In the genomic region with DNA sequence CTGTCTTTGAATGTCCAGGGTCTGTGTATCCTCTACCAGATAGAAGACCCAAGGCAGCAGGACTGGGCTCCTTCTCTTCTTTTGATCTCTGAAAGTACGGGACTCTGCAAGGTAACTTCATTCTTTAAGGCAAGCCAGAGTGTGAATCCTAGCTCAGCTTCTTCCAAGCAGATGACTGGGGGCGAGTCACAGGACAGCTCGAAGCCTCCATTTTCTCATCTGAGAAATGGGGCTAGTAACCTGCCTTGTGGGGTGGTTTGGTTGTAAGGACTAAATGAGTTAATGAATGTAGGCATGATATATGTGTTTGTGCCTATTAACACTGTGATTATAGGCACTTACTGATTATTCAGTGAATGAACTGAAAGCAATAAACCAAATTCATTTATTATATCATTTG, we compare ENCODE assay signal across 18 cellular contexts. TPM values are rescaled to one million over a fixed set of nuclear protein-coding genes. Genes with fewer than 3 reads are reported as not detected.
DNase-seq lines count a peak whose midpoint lies in the region; ATAC-seq lines count a peak whose summit lies in the region.
"Had no signal": no experiment of that assay in that cellular context is flagged by ENCODE, and none has a peak within 500 bp of the region (broad histone marks: within the 10 kb centered on the region; RNA-seq: fewer than 3 reads in every experiment).

No MANE protein-coding gene starts in this region.

- POLR2A ChIA-PET in activated CD8-positive, alpha-beta T cell treated with anti-CD3 and anti-CD28 coated beads, Interleukin-2, amount 10 ng/mL, durations not matched to agents 7 days and 5 days (lab: Charles Lee), result interaction anchor here (1.3 to 1.5 kb wide), 3 partner anchors 18 to 130 kb away, joined by 3 to 4 read pairs (median 3); no protein-coding TSS in a partner anchor
- POLR2A ChIA-PET in naive thymus-derived CD8-positive, alpha-beta T cell (lab: Charles Lee), result interaction anchor here (0.9 to 14.1 kb wide), 8 partner anchors 9 to 133 kb away, joined by 4 to 292 read pairs (median 10); partner anchors contain the start of gene DGKD

- H4K20me1 ChIP-seq in BLaER1, result peaks cover 89% of the 10 kb centered on the region

- peak overlapping the region; percentile 67 for H3K4me3 Mint-ChIP-seq in T-helper 2 cell treated with Interferon-gamma antibody and Interleukin-4, amounts not matched to agents 5 μg/mL and 100 μg/mL, for 36 hours
- peak overlapping the region; percentile 70 for H3K4me3 Mint-ChIP-seq in activated CD8-positive, alpha-beta T cell treated with anti-CD3 and anti-CD28 coated beads, Interleukin-2, amount 10 ng/mL, durations not matched to agents 7 days and 5 days
- peak overlapping the region; percentile 61 to 83 (median 74) for H3K4me3 Mint-ChIP-seq in naive thymus-derived CD8-positive, alpha-beta T cell
- H3K4me3 Mint-ChIP-seq: CD14-positive monocyte had no signal

- ATAC-seq in activated CD8-positive, alpha-beta T cell treated with anti-CD3 and anti-CD28 coated beads, Interleukin-2, amount 10 ng/mL, durations not matched to agents 7 days and 5 days, result peak; percentile 9
- ATAC-seq in naive thymus-derived CD8-positive, alpha-beta T cell, result no peak
- ATAC-seq in HG03095 (IDR thresholded peaks at IDR 0.05; ENCODE audit: unreplicated experiment) (no peak), GM19463 (IDR thresholded peaks at IDR 0.05; ENCODE audit: unreplicated experiment) (no peak)

- H3K27ac ChIP-seq in BLaER1, result peak overlapping the region; percentile 67
- H3K27ac ChIP-seq: prostate gland, tibial artery had no signal

- peaks cover 30% of the 10 kb centered on the region for H3K36me3 Mint-ChIP-seq in T-helper 2 cell treated with Interferon-gamma antibody and Interleukin-4, amounts not matched to agents 5 μg/mL and 100 μg/mL, for 36 hours (ENCODE audit: low read depth)
- peaks cover 44% of the 10 kb centered on the region for H3K36me3 Mint-ChIP-seq in activated CD8-positive, alpha-beta T cell treated with anti-CD3 and anti-CD28 coated beads, Interleukin-2, amount 10 ng/mL, durations not matched to agents 7 days and 5 days (ENCODE audit: low read depth)
- peaks cover 5 to 35% (median 9%) of the 10 kb centered on the region in 3 donors for H3K36me3 Mint-ChIP-seq in naive thymus-derived CD8-positive, alpha-beta T cell

- H3K27me3 ChIP-seq in BLaER1, result no peaks in the 10 kb centered on the region
- H3K27me3 ChIP-seq: tibial artery had no signal

- H3K4me1 ChIP-seq in BLaER1, result peaks cover 48% of the 10 kb centered on the region
- H3K4me1 ChIP-seq: prostate gland, tibial artery had no signal

- peak overlapping the region; percentile 46 for H3K4me2 ChIP-seq in BLaER1

- H3K9ac ChIP-seq in BLaER1, result peak overlapping the region; percentile 28; the same call in 1 of the 2 replicates

- H3K9me3 ChIP-seq in BLaER1, result no peaks in the 10 kb centered on the region; the same call in 1 of the 2 replicates
- H3K9me3 ChIP-seq: prostate gland, tibial artery had no signal

- H3K27me3 Mint-ChIP-seq in T-helper 2 cell treated with Interferon-gamma antibody and Interleukin-4, amounts not matched to agents 5 μg/mL and 100 μg/mL, for 36 hours (ENCODE audit: low read depth), result no peaks in the 10 kb centered on the region
- no peaks in the 10 kb centered on the region for H3K27me3 Mint-ChIP-seq in activated CD8-positive, alpha-beta T cell treated with anti-CD3 and anti-CD28 coated beads, Interleukin-2, amount 10 ng/mL, durations not matched to agents 7 days and 5 days (ENCODE audit: low read depth)
- no peaks in the 10 kb centered on the region for H3K27me3 Mint-ChIP-seq in naive thymus-derived CD8-positive, alpha-beta T cell

- H3K27ac Mint-ChIP-seq in T-helper 2 cell treated with Interferon-gamma antibody and Interleukin-4, amounts not matched to agents 5 μg/mL and 100 μg/mL, for 36 hours, result peak overlapping the region; percentile 83
- H3K27ac Mint-ChIP-seq in activated CD8-positive, alpha-beta T cell treated with anti-CD3 and anti-CD28 coated beads, Interleukin-2, amount 10 ng/mL, durations not matched to agents 7 days and 5 days, result peak overlapping the region; percentile 86
- H3K27ac Mint-ChIP-seq in naive thymus-derived CD8-positive, alpha-beta T cell, result peak overlapping the region; percentile 72 to 95 (median 92)

- no peak overlapping the region for H3K4me3 ChIP-seq in BLaER1
- H3K4me3 ChIP-seq: prostate gland, skin epidermis, tibial artery had no signal

- H3K4me1 Mint-ChIP-seq in T-helper 2 cell treated with Interferon-gamma antibody and Interleukin-4, amounts not matched to agents 5 μg/mL and 100 μg/mL, for 36 hours (ENCODE audit: low read depth), result peaks cover 48% of the 10 kb centered on the region
- peaks cover 70% of the 10 kb centered on the region for H3K4me1 Mint-ChIP-seq in activated CD8-positive, alpha-beta T cell treated with anti-CD3 and anti-CD28 coated beads, Interleukin-2, amount 10 ng/mL, durations not matched to agents 7 days and 5 days (ENCODE audit: low read depth)
- H3K4me1 Mint-ChIP-seq in naive thymus-derived CD8-positive, alpha-beta T cell, result peaks cover 47 to 85% (median 81%) of the 10 kb centered on the region in 4 donors
- H3K4me1 Mint-ChIP-seq: CD14-positive monocyte had no signal

- no peaks in the 10 kb centered on the region for H3K9me3 Mint-ChIP-seq in T-helper 2 cell treated with Interferon-gamma antibody and Interleukin-4, amounts not matched to agents 5 μg/mL and 100 μg/mL, for 36 hours
- no peaks in the 10 kb centered on the region for H3K9me3 Mint-ChIP-seq in activated CD8-positive, alpha-beta T cell treated with anti-CD3 and anti-CD28 coated beads, Interleukin-2, amount 10 ng/mL, durations not matched to agents 7 days and 5 days (ENCODE audit: insufficient read depth)
- H3K9me3 Mint-ChIP-seq in naive thymus-derived CD8-positive, alpha-beta T cell, result peaks cover 0 to 2% (median 0%) of the 10 kb centered on the region in 9 donors
- H3K9me3 Mint-ChIP-seq: CD14-positive monocyte had no signal

- H3K36me3 ChIP-seq in BLaER1, result peaks cover 95% of the 10 kb centered on the region
- H3K36me3 ChIP-seq: prostate gland had no signal

- DNase-seq in T-helper 2 cell treated with Interferon-gamma antibody and Interleukin-4, amounts not matched to agents 5 μg/mL and 100 μg/mL, for 36 hours (ENCODE audit: low spot score), result no peak
- DNase-seq in T-helper 2 cell, result no peak
- no peak for DNase-seq in activated CD8-positive, alpha-beta T cell treated with anti-CD3 and anti-CD28 coated beads, Interleukin-2, amount 10 ng/mL, durations not matched to agents 7 days and 5 days
- no peak for DNase-seq in naive thymus-derived CD8-positive, alpha-beta T cell
- DNase-seq in activated CD4-positive, CD25-positive, alpha-beta regulatory T cell treated with anti-CD3 and anti-CD28 coated beads, Interleukin-2, amount 50 U/mL, for 72 hours, result no peak
- DNase-seq: 8988T; hippocampal formation; NCI-H146; NCI-H748 treated with DMSO at 0.1 percent for 48 hours; Right ventricle myocardium superior; stimulated activated CD8-positive, alpha-beta memory T cell treated with anti-CD3 and anti-CD28 coated beads, Interleukin-4, amount 100 ng/mL, for 48 hours had no signal

- CTCF ChIA-PET in activated CD8-positive, alpha-beta T cell treated with anti-CD3 and anti-CD28 coated beads, Interleukin-2, amount 10 ng/mL, durations not matched to agents 7 days and 5 days (lab: Charles Lee), result interaction anchor here (0.7 to 10.3 kb wide), 13 partner anchors 7 to 548 kb away, joined by 3 to 308 read pairs (median 3); no protein-coding TSS in a partner anchor

RNA-seq across cellular contexts. Expression of gene DGKD, which starts 46.7 kb away (rescaled TPM):
- 10 to 100 TPM; 92.1 to 94.2 TPM for total RNA-seq in activated CD8-positive, alpha-beta T cell treated with anti-CD3 and anti-CD28 coated beads, Interleukin-2, amount 10 ng/mL, durations not matched to agents 7 days and 5 days
- total RNA-seq in naive thymus-derived CD8-positive, alpha-beta T cell, result 100 to 1,000 TPM; 300 to 315 TPM
- 10 to 100 TPM; 29.3 to 44.5 (median 31.6) TPM for polyA plus RNA-seq in naive thymus-derived CD8-positive, alpha-beta T cell
